ENCODE assay signal across 29 cellular contexts in the genomic region with DNA sequence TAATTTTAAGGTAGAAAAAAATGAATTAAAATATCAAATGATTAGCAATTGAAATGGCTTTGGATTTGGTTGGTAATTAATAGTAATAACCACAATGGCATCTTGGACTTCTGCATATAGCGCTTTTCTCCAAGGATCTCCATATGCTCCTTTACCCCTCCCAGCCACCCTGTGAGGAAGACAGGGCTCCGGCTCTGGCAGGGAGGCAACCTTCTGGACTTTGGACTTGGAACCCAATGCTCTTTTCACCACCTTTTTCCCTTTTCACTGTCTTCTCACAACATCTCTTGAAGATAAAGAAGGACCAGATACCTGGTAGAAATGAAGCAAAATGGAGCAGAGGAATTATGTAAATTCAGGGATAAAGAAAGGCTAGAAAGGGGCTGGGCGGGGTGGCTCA.
"Had no signal": no experiment of that assay in that cellular context is flagged by ENCODE, and none has a peak within 500 bp of the region (broad histone marks: within the 10 kb centered on the region; RNA-seq: fewer than 3 reads in every experiment).

No MANE protein-coding gene starts in this region.

- H3K27ac Mint-ChIP-seq: activated CD4-positive, alpha-beta memory T cell treated with anti-CD3 and anti-CD28 coated beads for 36 hours; activated CD4-positive, alpha-beta T cell treated with anti-CD3 and anti-CD28 coated beads for 36 hours; activated CD8-positive, alpha-beta memory T cell treated with anti-CD3 and anti-CD28 coated beads, Interleukin-2, amount 10 ng/mL, durations not matched to agents 7 days and 5 days; activated CD8-positive, alpha-beta T cell treated with anti-CD3 and anti-CD28 coated beads, Interleukin-2, amount 10 ng/mL, durations not matched to agents 7 days and 5 days; activated naive CD4-positive, alpha-beta T cell treated with anti-CD3 and anti-CD28 coated beads, Interleukin-2, amount 50 U/mL, for 72 hours; activated T-cell treated with anti-CD3 and anti-CD28 coated beads, Interleukin-2, amount 50 U/mL, for 72 hours; activated T-helper 17 cell treated with anti-CD3 and anti-CD28 coated beads, Interleukin-2, amount 50 U/mL, for 72 hours; endodermal cell had no signal

- H3K27me3 Mint-ChIP-seq: activated CD4-positive, alpha-beta memory T cell treated with anti-CD3 and anti-CD28 coated beads for 36 hours; activated CD4-positive, alpha-beta T cell treated with anti-CD3 and anti-CD28 coated beads for 36 hours; activated CD4-positive, alpha-beta T cell treated with anti-CD3 and anti-CD28 coated beads, Interleukin-2, amount 10 ng/mL, durations not matched to agents 24 days and 14 days; activated CD8-positive, alpha-beta memory T cell treated with anti-CD3 and anti-CD28 coated beads, Interleukin-2, amount 10 ng/mL, durations not matched to agents 7 days and 5 days; activated T-helper 17 cell treated with anti-CD3 and anti-CD28 coated beads, Interleukin-2, amount 50 U/mL, for 72 hours; dendritic cell treated with granulocyte-macrophage colony-stimulating factor and Interleukin-4, amounts not matched to agents 40 ng/mL and 50 ng/mL, for 4 days had no signal

- H3K4me1 Mint-ChIP-seq: activated T-helper 17 cell treated with anti-CD3 and anti-CD28 coated beads, Interleukin-2, amount 50 U/mL, for 72 hours had no signal

- ATAC-seq: activated CD4-positive, alpha-beta T cell treated with anti-CD3 and anti-CD28 coated beads for 36 hours; activated CD8-positive, alpha-beta memory T cell treated with anti-CD3 and anti-CD28 coated beads, Interleukin-2, amount 10 ng/mL, durations not matched to agents 7 days and 5 days; activated CD8-positive, alpha-beta T cell treated with anti-CD3 and anti-CD28 coated beads, Interleukin-2, amount 10 ng/mL, durations not matched to agents 7 days and 5 days; activated naive CD4-positive, alpha-beta T cell treated with anti-CD3 and anti-CD28 coated beads, Interleukin-2, amount 50 U/mL, for 72 hours; activated T-cell treated with anti-CD3 and anti-CD28 coated beads, Interleukin-2, amount 50 U/mL, for 72 hours; activated T-helper 17 cell treated with anti-CD3 and anti-CD28 coated beads, Interleukin-2, amount 50 U/mL, for 72 hours; body of pancreas; esophagus mucosa had no signal

- H3K4me3 ChIP-seq: adrenal gland, body of pancreas, coronary artery, dorsolateral prefrontal cortex had no signal

- H3K36me3 Mint-ChIP-seq: activated CD4-positive, alpha-beta memory T cell treated with anti-CD3 and anti-CD28 coated beads for 36 hours had no signal

- H3K36me3 ChIP-seq: adrenal gland had no signal

- H3K27me3 ChIP-seq: adrenal gland, body of pancreas, dorsolateral prefrontal cortex had no signal

- H3K4me1 ChIP-seq: body of pancreas had no signal

- H3K9me3 ChIP-seq: adrenal gland, body of pancreas had no signal

- DNase-seq: activated CD4-positive, alpha-beta memory T cell treated with anti-CD3 and anti-CD28 coated beads for 36 hours; activated CD4-positive, alpha-beta T cell treated with anti-CD3 and anti-CD28 coated beads for 36 hours; activated CD4-positive, CD25-positive, alpha-beta regulatory T cell; activated CD4-positive, CD25-positive, alpha-beta regulatory T cell treated with anti-CD3 and anti-CD28 coated beads, Interleukin-2, amount 50 U/mL, for 72 hours; activated CD8-positive, alpha-beta memory T cell treated with anti-CD3 and anti-CD28 coated beads, Interleukin-2, amount 10 ng/mL, durations not matched to agents 7 days and 5 days; activated CD8-positive, alpha-beta memory T cell treated with anti-CD3 and anti-CD28 coated beads, Interleukin-2, amount 50 U/mL, for 4 hours; activated CD8-positive, alpha-beta T cell treated with anti-CD3 and anti-CD28 coated beads, Interleukin-2, amount 10 ng/mL, durations not matched to agents 7 days and 5 days; activated effector memory CD4-positive, alpha-beta T cell treated with Interleukin-2 at 50 U/mL for 16 hours; activated gamma-delta T cell treated with Interleukin-2 at 50 U/mL for 16 hours; activated naive CD4-positive, alpha-beta T cell treated with Interleukin-2 at 50 U/mL for 16 hours; activated T-cell treated with anti-CD3 and anti-CD28 coated beads, Interleukin-2, amount 50 U/mL, for 1 hour; activated T-cell treated with anti-CD3 and anti-CD28 coated beads, Interleukin-2, amount 50 U/mL, for 72 hours; adrenal gland; amygdala; aorta; body of pancreas; caudate nucleus; dorsolateral prefrontal cortex; effector memory CD4-positive, alpha-beta T cell; endodermal cell; foreskin fibroblast; head of caudate nucleus; T-helper 2 cell had no signal

- H3K4me3 Mint-ChIP-seq: activated CD4-positive, alpha-beta memory T cell treated with anti-CD3 and anti-CD28 coated beads for 36 hours; activated CD4-positive, alpha-beta T cell treated with anti-CD3 and anti-CD28 coated beads for 36 hours; activated CD4-positive, alpha-beta T cell treated with anti-CD3 and anti-CD28 coated beads, Interleukin-2, amount 10 ng/mL, durations not matched to agents 24 days and 14 days; activated CD8-positive, alpha-beta memory T cell treated with anti-CD3 and anti-CD28 coated beads, Interleukin-2, amount 10 ng/mL, durations not matched to agents 7 days and 5 days; activated CD8-positive, alpha-beta T cell treated with anti-CD3 and anti-CD28 coated beads, Interleukin-2, amount 10 ng/mL, durations not matched to agents 7 days and 5 days; activated T-cell treated with anti-CD3 and anti-CD28 coated beads, Interleukin-2, amount 50 U/mL, for 72 hours; activated T-helper 17 cell treated with anti-CD3 and anti-CD28 coated beads, Interleukin-2, amount 50 U/mL, for 72 hours; dendritic cell treated with granulocyte-macrophage colony-stimulating factor and Interleukin-4, amounts not matched to agents 40 ng/mL and 50 ng/mL, for 4 days; endodermal cell had no signal

- H3K27ac ChIP-seq: adrenal gland, body of pancreas, coronary artery, dorsolateral prefrontal cortex had no signal

- H3K9me3 Mint-ChIP-seq: activated CD4-positive, alpha-beta memory T cell treated with anti-CD3 and anti-CD28 coated beads for 36 hours; activated naive CD4-positive, alpha-beta T cell treated with anti-CD3 and anti-CD28 coated beads, Interleukin-2, amount 50 U/mL, for 72 hours; activated T-cell treated with anti-CD3 and anti-CD28 coated beads, Interleukin-2, amount 50 U/mL, for 72 hours; activated T-helper 17 cell treated with anti-CD3 and anti-CD28 coated beads, Interleukin-2, amount 50 U/mL, for 72 hours; dendritic cell treated with granulocyte-macrophage colony-stimulating factor and Interleukin-4, amounts not matched to agents 40 ng/mL and 50 ng/mL, for 4 days; endodermal cell had no signal
